Comparison of ENCODE assay signal across 1 cellular context in genomic region chr5:175478384-175479124, GRCh38.
TF ChIP-seq lines count a peak whose summit lies in the region.

TSS of gene SFXN1 (plus strand) at chr5:175478560. CDS start at chr5:175492104, 13,544 bp downstream.

TF ChIP-seq in K562, 482 proteins besides CTCF, POLR2A, EP300 and RAD21 (continued from another document and continues in another):
- TF ChIP-seq, protein P1, sequence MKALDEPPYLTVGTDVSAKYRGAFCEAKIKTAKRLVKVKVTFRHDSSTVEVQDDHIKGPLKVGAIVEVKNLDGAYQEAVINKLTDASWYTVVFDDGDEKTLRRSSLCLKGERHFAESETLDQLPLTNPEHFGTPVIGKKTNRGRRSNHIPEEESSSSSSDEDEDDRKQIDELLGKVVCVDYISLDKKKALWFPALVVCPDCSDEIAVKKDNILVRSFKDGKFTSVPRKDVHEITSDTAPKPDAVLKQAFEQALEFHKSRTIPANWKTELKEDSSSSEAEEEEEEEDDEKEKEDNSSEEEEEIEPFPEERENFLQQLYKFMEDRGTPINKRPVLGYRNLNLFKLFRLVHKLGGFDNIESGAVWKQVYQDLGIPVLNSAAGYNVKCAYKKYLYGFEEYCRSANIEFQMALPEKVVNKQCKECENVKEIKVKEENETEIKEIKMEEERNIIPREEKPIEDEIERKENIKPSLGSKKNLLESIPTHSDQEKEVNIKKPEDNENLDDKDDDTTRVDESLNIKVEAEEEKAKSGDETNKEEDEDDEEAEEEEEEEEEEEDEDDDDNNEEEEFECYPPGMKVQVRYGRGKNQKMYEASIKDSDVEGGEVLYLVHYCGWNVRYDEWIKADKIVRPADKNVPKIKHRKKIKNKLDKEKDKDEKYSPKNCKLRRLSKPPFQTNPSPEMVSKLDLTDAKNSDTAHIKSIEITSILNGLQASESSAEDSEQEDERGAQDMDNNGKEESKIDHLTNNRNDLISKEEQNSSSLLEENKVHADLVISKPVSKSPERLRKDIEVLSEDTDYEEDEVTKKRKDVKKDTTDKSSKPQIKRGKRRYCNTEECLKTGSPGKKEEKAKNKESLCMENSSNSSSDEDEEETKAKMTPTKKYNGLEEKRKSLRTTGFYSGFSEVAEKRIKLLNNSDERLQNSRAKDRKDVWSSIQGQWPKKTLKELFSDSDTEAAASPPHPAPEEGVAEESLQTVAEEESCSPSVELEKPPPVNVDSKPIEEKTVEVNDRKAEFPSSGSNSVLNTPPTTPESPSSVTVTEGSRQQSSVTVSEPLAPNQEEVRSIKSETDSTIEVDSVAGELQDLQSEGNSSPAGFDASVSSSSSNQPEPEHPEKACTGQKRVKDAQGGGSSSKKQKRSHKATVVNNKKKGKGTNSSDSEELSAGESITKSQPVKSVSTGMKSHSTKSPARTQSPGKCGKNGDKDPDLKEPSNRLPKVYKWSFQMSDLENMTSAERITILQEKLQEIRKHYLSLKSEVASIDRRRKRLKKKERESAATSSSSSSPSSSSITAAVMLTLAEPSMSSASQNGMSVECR (CRISPR knock-in tag; IDR thresholded peaks at IDR 0.05), result peak; percentile 7; the same call in 1 of the 2 replicates
- no peak for TF ChIP-seq KDM4B (IDR thresholded peaks at IDR 0.05; ENCODE audit: borderline replicate concordance in 2 of 2, low read depth in 1 of 2)
- no peak for TF ChIP-seq SMARCA4 (IDR thresholded peaks at IDR 0.05)
- no peak for TF ChIP-seq ZFPM2 (CRISPR knock-in tag; IDR thresholded peaks at IDR 0.05)
- 0 out of 2 replicates have a peak, but pooled peaks have one; percentile 39 for TF ChIP-seq NR3C1 (CRISPR knock-in tag; IDR thresholded peaks at IDR 0.05)
- peak; percentile 28 for TF ChIP-seq PHF20 (IDR thresholded peaks at IDR 0.05; ENCODE audit: partially characterized antibody)
- no peak for TF ChIP-seq ZNF668 (CRISPR knock-in tag; IDR thresholded peaks at IDR 0.05)
- no peak for TF ChIP-seq ETV6 (IDR thresholded peaks at IDR 0.05; ENCODE audit: borderline replicate concordance in 1 of 2, low read depth in 2 of 2, low read length in 1 of 2)
- TF ChIP-seq ETV6 (CRISPR knock-in tag; IDR thresholded peaks at IDR 0.05; ENCODE audit: borderline replicate concordance), result no peak
- TF ChIP-seq JUNB (CRISPR knock-in tag; conservative IDR thresholded peaks at IDR 0.05), result no peak
- TF ChIP-seq CC2D1A (IDR thresholded peaks at IDR 0.05), result no peak
- TF ChIP-seq SAFB (IDR thresholded peaks at IDR 0.05; ENCODE audit: borderline replicate concordance, low read depth, low read length), result peak; percentile 54
- TF ChIP-seq ZEB2 (IDR thresholded peaks at IDR 0.05), result no peak
- 0 out of 2 replicates have a peak, but pooled peaks have one; percentile 60 for TF ChIP-seq TAF7 (tag; IDR thresholded peaks at IDR 0.05)
- TF ChIP-seq DMBX1 (CRISPR knock-in tag; IDR thresholded peaks at IDR 0.05; ENCODE audit: borderline replicate concordance), result peak; percentile 80; the same call in 1 of the 2 replicates
- TF ChIP-seq CTBP1 (IDR thresholded peaks at IDR 0.05; ENCODE audit: borderline replicate concordance), result peak; percentile 78; the same call in 1 of the 2 replicates
- TF ChIP-seq KLF13 (tag; IDR thresholded peaks at IDR 0.05; ENCODE audit: borderline replicate concordance, low read depth), result no peak
- TF ChIP-seq, protein P2, sequence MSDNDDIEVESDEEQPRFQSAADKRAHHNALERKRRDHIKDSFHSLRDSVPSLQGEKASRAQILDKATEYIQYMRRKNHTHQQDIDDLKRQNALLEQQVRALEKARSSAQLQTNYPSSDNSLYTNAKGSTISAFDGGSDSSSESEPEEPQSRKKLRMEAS (CRISPR knock-in tag; IDR thresholded peaks at IDR 0.05), result peak; percentile 33; the same call in 1 of the 2 replicates
- peak; percentile 51; the same call in 1 of the 2 replicates for TF ChIP-seq L3MBTL2 (IDR thresholded peaks at IDR 0.05)
- peak; percentile 70 for TF ChIP-seq POLR2AphosphoS5 (IDR thresholded peaks at IDR 0.05; ENCODE audit: control insufficient read depth, insufficient read depth, low read depth, low read length)
- peak; percentile 55; the same call in 1 of the 2 replicates for TF ChIP-seq KLF1 (tag; IDR thresholded peaks at IDR 0.05)
- peak in 1 of 2 experiments; percentile 28; a peak in 1 of 4 replicates for TF ChIP-seq SIN3A (IDR thresholded peaks at IDR 0.05; ENCODE audit: borderline replicate concordance in 2 of 2, control insufficient read depth in 1 of 2, low read depth in 2 of 2, low read length in 2 of 2)
- TF ChIP-seq RFX7 (CRISPR knock-in tag; IDR thresholded peaks at IDR 0.05), result no peak
- no peak for TF ChIP-seq HEY1 (CRISPR knock-in tag; IDR thresholded peaks at IDR 0.05; ENCODE audit: borderline replicate concordance)
- peak; percentile 72 for TF ChIP-seq SMAD4 (CRISPR knock-in tag; conservative IDR thresholded peaks at IDR 0.05)
- no peak for TF ChIP-seq NEUROD1 (IDR thresholded peaks at IDR 0.05; ENCODE audit: borderline replicate concordance, low read depth, low read length, partially characterized antibody)
- TF ChIP-seq ZNF224 (CRISPR knock-in tag; IDR thresholded peaks at IDR 0.05), result no peak
- TF ChIP-seq, protein P3, sequence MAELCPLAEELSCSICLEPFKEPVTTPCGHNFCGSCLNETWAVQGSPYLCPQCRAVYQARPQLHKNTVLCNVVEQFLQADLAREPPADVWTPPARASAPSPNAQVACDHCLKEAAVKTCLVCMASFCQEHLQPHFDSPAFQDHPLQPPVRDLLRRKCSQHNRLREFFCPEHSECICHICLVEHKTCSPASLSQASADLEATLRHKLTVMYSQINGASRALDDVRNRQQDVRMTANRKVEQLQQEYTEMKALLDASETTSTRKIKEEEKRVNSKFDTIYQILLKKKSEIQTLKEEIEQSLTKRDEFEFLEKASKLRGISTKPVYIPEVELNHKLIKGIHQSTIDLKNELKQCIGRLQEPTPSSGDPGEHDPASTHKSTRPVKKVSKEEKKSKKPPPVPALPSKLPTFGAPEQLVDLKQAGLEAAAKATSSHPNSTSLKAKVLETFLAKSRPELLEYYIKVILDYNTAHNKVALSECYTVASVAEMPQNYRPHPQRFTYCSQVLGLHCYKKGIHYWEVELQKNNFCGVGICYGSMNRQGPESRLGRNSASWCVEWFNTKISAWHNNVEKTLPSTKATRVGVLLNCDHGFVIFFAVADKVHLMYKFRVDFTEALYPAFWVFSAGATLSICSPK (IDR thresholded peaks at IDR 0.05; ENCODE audit: borderline replicate concordance), result no peak
- no peak for TF ChIP-seq C11orf30 (IDR thresholded peaks at IDR 0.05; ENCODE audit: low read depth)
- TF ChIP-seq SREBF1 (IDR thresholded peaks at IDR 0.05; ENCODE audit: borderline replicate concordance, low read depth, low read length), result no peak
- no peak for TF ChIP-seq MTF1 (CRISPR knock-in tag; IDR thresholded peaks at IDR 0.05; ENCODE audit: borderline replicate concordance)
- no peak for TF ChIP-seq TGIF2 (CRISPR knock-in tag; IDR thresholded peaks at IDR 0.05)
- TF ChIP-seq STAG1 (CRISPR knock-in tag; IDR thresholded peaks at IDR 0.05; ENCODE audit: borderline replicate concordance), result no peak
- no peak for TF ChIP-seq ZNF75A (CRISPR knock-in tag; IDR thresholded peaks at IDR 0.05)
- 0 out of 4 replicates have a peak, but pooled peaks of 1 of the 2 experiments have one; percentile 15 for TF ChIP-seq UBTF (IDR thresholded peaks at IDR 0.05; ENCODE audit: borderline replicate concordance in 1 of 2, low read depth in 2 of 2, low read length in 2 of 2)
- TF ChIP-seq FOXA3 (CRISPR knock-in tag; conservative IDR thresholded peaks at IDR 0.05 in 1 of 2, IDR thresholded peaks at IDR 0.05 in 1 of 2), result no peak
- TF ChIP-seq NR2C2 (CRISPR knock-in tag; IDR thresholded peaks at IDR 0.05), result no peak
- TF ChIP-seq NR2C2 (tag; IDR thresholded peaks at IDR 0.05), result peak; percentile 82
- no peak for TF ChIP-seq ATF1 (CRISPR knock-in tag; IDR thresholded peaks at IDR 0.05)
- TF ChIP-seq ATF1 (tag; IDR thresholded peaks at IDR 0.05), result peak; percentile 24; the same call in 1 of the 2 replicates
- no peak for TF ChIP-seq SP1 (CRISPR knock-in tag; IDR thresholded peaks at IDR 0.05)
- no peak for TF ChIP-seq SAP30 (IDR thresholded peaks at IDR 0.05; ENCODE audit: borderline replicate concordance, insufficient read depth, low read depth, low read length, poor library complexity, severe bottlenecking)
- TF ChIP-seq CBX1 (IDR thresholded peaks at IDR 0.05; ENCODE audit: low read depth), result peak; percentile 31; the same call in 1 of the 2 replicates
- no peak for TF ChIP-seq ZNF551 (CRISPR knock-in tag; IDR thresholded peaks at IDR 0.05)
- peak; percentile 83 for TF ChIP-seq TAF1 (IDR thresholded peaks at IDR 0.05; ENCODE audit: control insufficient read depth, extremely low read depth, insufficient read depth, low read length, severe bottlenecking)
- TF ChIP-seq TFE3 (CRISPR knock-in tag; IDR thresholded peaks at IDR 0.05), result no peak
- TF ChIP-seq KDM5B (IDR thresholded peaks at IDR 0.05; ENCODE audit: insufficient replicate concordance, low read depth, low read length), result peak; percentile 92
- no peak for TF ChIP-seq ZNF79 (CRISPR knock-in tag; IDR thresholded peaks at IDR 0.05; ENCODE audit: low read depth)
- TF ChIP-seq E2F6 (IDR thresholded peaks at IDR 0.05; ENCODE audit: borderline replicate concordance in 1 of 2, extremely low read depth in 1 of 2, insufficient read depth in 1 of 2, insufficient read length in 1 of 2, low read depth in 1 of 2, low read length in 1 of 2, poor library complexity in 1 of 2, severe bottlenecking in 1 of 2), result peak; percentile 49 to 78
- no peak for TF ChIP-seq ZKSCAN1 (IDR thresholded peaks at IDR 0.05; ENCODE audit: low read depth, low read length)
- TF ChIP-seq NFIX (CRISPR knock-in tag; IDR thresholded peaks at IDR 0.05; ENCODE audit: low read depth), result no peak
- no peak for TF ChIP-seq NR4A1 (CRISPR knock-in tag; IDR thresholded peaks at IDR 0.05)
- peak; percentile 70 for TF ChIP-seq NR4A1 (tag; IDR thresholded peaks at IDR 0.05)
- TF ChIP-seq ZNF197 (CRISPR knock-in tag; IDR thresholded peaks at IDR 0.05; ENCODE audit: low read depth), result peak; percentile 92
- TF ChIP-seq ZNF165 (CRISPR knock-in tag; IDR thresholded peaks at IDR 0.05; ENCODE audit: borderline replicate concordance), result no peak
- TF ChIP-seq PRDM10 (IDR thresholded peaks at IDR 0.05; ENCODE audit: partially characterized antibody), result no peak
- no peak for TF ChIP-seq MED1 (CRISPR knock-in tag; IDR thresholded peaks at IDR 0.05; ENCODE audit: borderline replicate concordance)
- no peak for TF ChIP-seq HMG20A (CRISPR knock-in tag; conservative IDR thresholded peaks at IDR 0.05)
- no peak for TF ChIP-seq PML (IDR thresholded peaks at IDR 0.05; ENCODE audit: low read length)
- TF ChIP-seq ZNF589 (CRISPR knock-in tag; IDR thresholded peaks at IDR 0.05; ENCODE audit: low read depth), result no peak
- TF ChIP-seq POLR2H (tag; IDR thresholded peaks at IDR 0.05; ENCODE audit: low read depth), result no peak
- TF ChIP-seq POLR2B (IDR thresholded peaks at IDR 0.05; ENCODE audit: low read depth, partially characterized antibody), result no peak
